Comparison of ENCODE assay signal across 8 cellular contexts in the genomic region with DNA sequence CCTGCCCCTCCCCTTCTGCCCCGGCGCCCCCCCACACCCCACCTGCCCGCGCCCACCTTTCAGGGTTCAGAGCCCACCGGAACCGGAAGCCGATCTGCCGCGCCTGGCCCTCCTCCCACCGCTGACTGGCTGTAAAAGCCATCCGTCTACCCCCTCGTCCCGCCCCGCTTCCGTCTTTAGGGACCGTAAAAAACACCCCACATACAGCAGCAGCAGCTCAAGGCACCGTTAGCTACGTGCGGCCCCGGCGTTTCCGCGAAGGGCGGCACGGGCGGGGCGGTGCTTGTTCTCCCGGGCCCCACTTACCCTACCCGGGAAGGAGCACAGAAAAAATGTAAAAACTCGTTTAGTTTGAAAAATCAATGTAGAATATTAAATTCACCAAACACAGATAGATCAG. TPM values are rescaled to one million over a fixed set of nuclear protein-coding genes. Genes with fewer than 3 reads are reported as not detected.
A peak's percentile ranks its signal among the peaks of the same experiment; 100 is the strongest.
DNase-seq lines count a peak whose midpoint lies in the region; ATAC-seq, FAIRE-seq and TF ChIP-seq lines count a peak whose summit lies in the region.

A gene (minus strand): TSS at position 96 of the 400 bp plus-strand sequence. CDS start 320 bp downstream, outside the sequence.

- intact Hi-C loops in left ventricle myocardium inferior (cut with micrococcal nuclease), result no loop called here
- intact Hi-C loops in prostate gland (cut with DNase I), result no loop called here

- H3K9me3 ChIP-seq in left ventricle myocardium inferior (replicated peaks) (no peaks in the 10 kb centered on the region), prostate gland (no peaks in the 10 kb centered on the region)

- peak; percentile 69 for ATAC-seq in HG02884 (IDR thresholded peaks at IDR 0.05; ENCODE audit: unreplicated experiment)

- H3K4me3 ChIP-seq in left ventricle myocardium inferior (peak within 1 kb of the TSS; percentile 65), prostate gland (peak within 1 kb of the TSS; percentile 34 to 49)

- TF ChIP-seq CTCF in left ventricle myocardium inferior (IDR thresholded peaks at IDR 0.05; ENCODE audit: borderline replicate concordance), result no peak
- TF ChIP-seq CTCF in prostate gland (IDR thresholded peaks at IDR 0.05), result peak in 1 of 4 experiments; percentile 5

- H3K36me3 ChIP-seq in left ventricle myocardium inferior (peaks cover 66% of the 10 kb centered on the region), prostate gland (peaks cover 6 to 32% of the 10 kb centered on the region in 2 donors)

- FAIRE-seq in GM12891 (lab: Jason Lieb, UNC), result peak; percentile 98

- peak; percentile 99 for DNase-seq in GM12891 (ENCODE audit: insufficient read length, low spot score)
- DNase-seq in NCI-H187 treated with DMSO at 0.1 percent for 48 hours (lab: John Stamatoyannopoulos, UW), result peak; percentile 95
- peak; percentile 79 to 98 (median 88) for DNase-seq in T-helper 2 cell
- peak in 55 of 56 donors; percentile 42 to 95 (median 86) for DNase-seq in amygdala (lab: John Stamatoyannopoulos, UW)
- DNase-seq in left ventricle myocardium inferior, result peak; percentile 95
- DNase-seq in prostate gland (ENCODE audit: low spot score), result peak; percentile 93
- peak; percentile 96 for DNase-seq in ureter (ENCODE audit: low spot score)

- 0% methylated on average over 27 of the region's 30 CpGs for WGBS in prostate gland

- TF ChIP-seq POLR2A in GM12891 (IDR thresholded peaks at IDR 0.05; ENCODE audit: low read depth, low read length) (no peak), prostate gland (IDR thresholded peaks at IDR 0.05) (peak; percentile 62)

- no peaks in the 10 kb centered on the region for H3K27me3 ChIP-seq in left ventricle myocardium inferior (ENCODE audit: low read depth)
- H3K27me3 ChIP-seq in prostate gland (replicated peaks; ENCODE audit: insufficient read depth), result no peaks in the 10 kb centered on the region

- peak within 1 kb of the TSS; percentile 81 for H3K27ac ChIP-seq in left ventricle myocardium inferior (replicated peaks)
- peak within 1 kb of the TSS; percentile 21 to 63 for H3K27ac ChIP-seq in prostate gland

- peaks cover 23% of the 10 kb centered on the region for H3K4me1 ChIP-seq in left ventricle myocardium inferior
- peaks cover 7% of the 10 kb centered on the region for H3K4me1 ChIP-seq in prostate gland (replicated peaks)

TF ChIP-seq in GM12891, 5 proteins besides CTCF, POLR2A, EP300 and RAD21:
- no peak for TF ChIP-seq POU2F2 (IDR thresholded peaks at IDR 0.05; ENCODE audit: low read depth, low read length)
- TF ChIP-seq TAF1 (IDR thresholded peaks at IDR 0.05; ENCODE audit: low read depth, low read length), result no peak
- TF ChIP-seq SPI1 (IDR thresholded peaks at IDR 0.05; ENCODE audit: low read depth, low read length), result no peak
- TF ChIP-seq POLR2AphosphoS5 (IDR thresholded peaks at IDR 0.05; ENCODE audit: low read depth, low read length), result no peak
- no peak for TF ChIP-seq PAX5 (IDR thresholded peaks at IDR 0.05; ENCODE audit: insufficient read depth, low read length, severe bottlenecking)

RNA-seq across cellular contexts. Expression of the gene that starts here (rescaled TPM):
- polyA plus RNA-seq in GM12891 (2012; ENCODE audit: low read depth, missing spikeins), result 62.7 TPM
- total RNA-seq in left ventricle myocardium inferior (76.1 TPM), prostate gland (10 to 100 TPM; 83.4 to 84.3 TPM), ureter (56.6 TPM)

Comparison
In these comparisons a context has a peak if more than half of its experiments do, and no peak if none do; other contexts are left out.
1. Peak in every context shown above with its lines: DNase-seq, ATAC-seq, H3K4me3 ChIP-seq and H3K27ac ChIP-seq.